8 cellular contexts compared by ENCODE assay signal in genomic region chr19:48390188-48391099, GRCh38. TPM values are rescaled to one million over a fixed set of nuclear protein-coding genes. Genes with fewer than 3 reads are reported as not detected.
DNase-seq lines count a peak whose midpoint lies in the region; ATAC-seq and TF ChIP-seq lines count a peak whose summit lies in the region.

No MANE protein-coding gene starts in this region.

- H3K4me3 ChIP-seq in H7 (ENCODE audit: insufficient read depth, low read depth, low read length) (peak overlapping the region; percentile 96), esophagus muscularis mucosa (peak overlapping the region; percentile 70 to 99 (median 90)), subcutaneous abdominal adipose tissue (ENCODE audit: low read depth in 1 of 5, low read length in 5 of 5) (peak overlapping the region; percentile 90 to 96 (median 93))

- peaks cover 26% of the 10 kb centered on the region for H3K36me3 ChIP-seq in H7 (replicated peaks; ENCODE audit: control insufficient read depth, insufficient read depth, low read length)
- peaks cover 33 to 42% (median 40%) of the 10 kb centered on the region in 4 donors for H3K36me3 ChIP-seq in esophagus muscularis mucosa
- H3K36me3 ChIP-seq in subcutaneous abdominal adipose tissue (ENCODE audit: control insufficient read depth in 5 of 5, insufficient read depth in 5 of 5, low read length in 5 of 5) = peaks cover 6 to 36% (median 34%) of the 10 kb centered on the region in 5 donors

- H3K9ac ChIP-seq in subcutaneous abdominal adipose tissue (ENCODE audit: low read length in 5 of 5) = peak overlapping the region; percentile 93 to 100 (median 99)

- ATAC-seq in CD4-positive, alpha-beta T cell (ENCODE audit: poor library complexity) = peak; percentile 67

- CTCF ChIA-PET in CD4-positive, alpha-beta T cell (lab: Charles Lee) = interaction anchor here (0.6 to 2.2 kb wide), 12 partner anchors 11 to 116 kb away, joined by 3 to 27 read pairs (median 6); partner anchors contain the start of genes EMP3, SYNGR4 and TMEM143

- TF ChIP-seq CTCF in CD4-positive, alpha-beta T cell (IDR thresholded peaks at IDR 0.05) = peak; percentile 58
- peak; percentile 69 to 84 (median 82) for TF ChIP-seq CTCF in esophagus muscularis mucosa (IDR thresholded peaks at IDR 0.05)

- peaks cover 22% of the 10 kb centered on the region for H3K27me3 ChIP-seq in CD4-positive, alpha-beta T cell (ENCODE audit: control insufficient read depth, insufficient read depth, low read length)
- H3K27me3 ChIP-seq in H7 (ENCODE audit: control insufficient read depth, insufficient read depth, low read length) (peaks cover 26% of the 10 kb centered on the region), esophagus muscularis mucosa (peaks cover 4 to 37% (median 28%) of the 10 kb centered on the region in 4 donors), subcutaneous abdominal adipose tissue (ENCODE audit: control insufficient read depth in 5 of 5, insufficient read depth in 4 of 5, low read length in 5 of 5) (peaks cover 17 to 29% (median 23%) of the 10 kb centered on the region in 5 donors)

- H3K27ac Mint-ChIP-seq in CD4-positive, alpha-beta T cell = peak overlapping the region; percentile 93

- peak overlapping the region; percentile 94 for H3K4me3 Mint-ChIP-seq in CD4-positive, alpha-beta T cell

- H3K9me3 ChIP-seq in CD4-positive, alpha-beta T cell (ENCODE audit: control insufficient read depth, low read length) = no peaks in the 10 kb centered on the region
- no peaks in the 10 kb centered on the region for H3K9me3 ChIP-seq in esophagus muscularis mucosa
- no peaks in the 10 kb centered on the region for H3K9me3 ChIP-seq in subcutaneous abdominal adipose tissue (ENCODE audit: control insufficient read depth in 5 of 5, low read length in 5 of 5)

- peak; percentile 33 to 69 (median 54) for DNase-seq in CD4-positive, alpha-beta T cell
- peak; percentile 92 for DNase-seq in H7
- DNase-seq in NOMO-1 treated with DMSO at 0.1 percent for 48 hours (lab: John Stamatoyannopoulos, UW; ENCODE audit: unreplicated experiment) = peak; percentile 67
- DNase-seq in activated T-helper 1 cell treated with Interleukin-2 at 50 U/mL for 16 hours (ENCODE audit: low read depth) = peak; percentile 37
- DNase-seq in esophagus muscularis mucosa (ENCODE audit: extremely low spot score) = no peak
- peak; percentile 74 for DNase-seq in myocyte (ENCODE audit: low read depth)
- no peak for DNase-seq in NCI-H2029 treated with DMSO at 0.1 percent for 48 hours (lab: John Stamatoyannopoulos, UW)

- H3K36me3 Mint-ChIP-seq in CD4-positive, alpha-beta T cell (ENCODE audit: low read depth) = peaks cover 36% of the 10 kb centered on the region

- H3K9me3 Mint-ChIP-seq in CD4-positive, alpha-beta T cell = no peaks in the 10 kb centered on the region

- TF ChIP-seq POLR2A in esophagus muscularis mucosa (IDR thresholded peaks at IDR 0.05; ENCODE audit: low read depth) = no peak

- WGBS in esophagus muscularis mucosa = 2% methylated on average over 12 of the region's 24 CpGs

- no peak for TF ChIP-seq EP300 in esophagus muscularis mucosa (IDR thresholded peaks at IDR 0.05)

- intact Hi-C loops in CD4-positive, alpha-beta T cell (cut with DNase I, micrococcal nuclease) = loop anchor here (2.0 to 5.0 kb wide), 5 partner anchors 26 to 192 kb away; partner anchors contain the start of genes EMP3 (in 1 of the 2), GRWD1 (in 1 of the 2) and SYNGR4 (in 1 of the 2)
- intact Hi-C loops in esophagus muscularis mucosa (cut with DNase I) = loop anchor here (2.0 kb wide), 1 partner anchor 72 kb away; no protein-coding TSS in a partner anchor

- peaks cover 28% of the 10 kb centered on the region for H3K4me1 Mint-ChIP-seq in CD4-positive, alpha-beta T cell (ENCODE audit: low read depth)

- peaks cover 22% of the 10 kb centered on the region for H3K27me3 Mint-ChIP-seq in CD4-positive, alpha-beta T cell

- H3K4me1 ChIP-seq in esophagus muscularis mucosa (peaks cover 20 to 49% (median 38%) of the 10 kb centered on the region in 4 donors), subcutaneous abdominal adipose tissue (ENCODE audit: control insufficient read depth in 5 of 5, insufficient read depth in 5 of 5, low read length in 5 of 5) (peaks cover 2 to 26% (median 17%) of the 10 kb centered on the region in 5 donors)

- POLR2A ChIA-PET in CD4-positive, alpha-beta T cell (lab: Charles Lee) = interaction anchor here (1.0 to 2.1 kb wide), 9 partner anchors 8 to 135 kb away, joined by 3 to 31 read pairs (median 3); partner anchors contain the start of genes SYNGR4 and TMEM143

- peak overlapping the region; percentile 71 for H3K27ac ChIP-seq in CD4-positive, alpha-beta T cell (ENCODE audit: low read depth, low read length)
- H3K27ac ChIP-seq in esophagus muscularis mucosa (replicated peaks in 1 of 4) = peak overlapping the region; percentile 90 to 93 (median 92)
- H3K27ac ChIP-seq in subcutaneous abdominal adipose tissue (ENCODE audit: low read depth, low read length) = peak overlapping the region; percentile 90

RNA-seq across cellular contexts. Expression of gene KDELR1, which starts 0.9 kb away (rescaled TPM):
- 10 to 100 TPM; 32.2 to 39.6 TPM for total RNA-seq in CD4-positive, alpha-beta T cell
- total RNA-seq in H7 (2014; rRNA removed; shearing (Covaris generic)) = 110 and 111 TPM in 2 replicates
- total RNA-seq in esophagus muscularis mucosa = 100 to 1,000 TPM in 1 of 4 donors, 10 to 100 TPM in 3; 55.2 to 105 (median 77.6) TPM
- 111 and 121 TPM in 2 replicates for total RNA-seq in myocyte
- 270 TPM for polyA plus RNA-seq in myocyte (2012)

RNA-seq across cellular contexts. Expression of gene GRIN2D, which starts 3.0 kb away (rescaled TPM):
- under 1 TPM in 1 of 2 experiments, not detected in 1; 0.06 TPM for total RNA-seq in CD4-positive, alpha-beta T cell
- 4.4 and 4.8 TPM in 2 replicates for total RNA-seq in H7 (2014; rRNA removed; shearing (Covaris generic))
- total RNA-seq in esophagus muscularis mucosa = under 1 TPM; 0.19 to 0.42 (median 0.37) TPM
- 0.03 TPM in 1 of 2 replicates, not detected in the other for total RNA-seq in myocyte
- 0.05 TPM for polyA plus RNA-seq in myocyte (2012)

RNA-seq across cellular contexts. Expression of gene SYNGR4, which starts 26.3 kb away (rescaled TPM):
- total RNA-seq in CD4-positive, alpha-beta T cell = not detected
- not detected in 2 replicates for total RNA-seq in H7 (2014; rRNA removed; shearing (Covaris generic))
- total RNA-seq in esophagus muscularis mucosa (not detected), myocyte (not detected in 2 replicates)
- not detected for polyA plus RNA-seq in myocyte (2012)

RNA-seq across cellular contexts. Expression of gene TMEM143, which starts 26.7 kb away (rescaled TPM):
- 10 to 100 TPM in 1 of 2 experiments, 1 to 10 TPM in 1; 9.4 to 11.0 TPM for total RNA-seq in CD4-positive, alpha-beta T cell
- total RNA-seq in H7 (2014; rRNA removed; shearing (Covaris generic)) = 11.5 and 17.4 TPM in 2 replicates
- 1 to 10 TPM; 4.8 to 8.3 (median 7.1) TPM for total RNA-seq in esophagus muscularis mucosa
- 10.1 and 10.4 TPM in 2 replicates for total RNA-seq in myocyte
- 12.3 TPM for polyA plus RNA-seq in myocyte (2012)

RNA-seq across cellular contexts. Expression of gene GRWD1, which starts 55.3 kb away (rescaled TPM):
- 10 to 100 TPM; 21.4 to 21.7 TPM for total RNA-seq in CD4-positive, alpha-beta T cell
- 80.6 and 97.8 TPM in 2 replicates for total RNA-seq in H7 (2014; rRNA removed; shearing (Covaris generic))
- total RNA-seq in esophagus muscularis mucosa = 10 to 100 TPM; 19.5 to 42.9 (median 31.7) TPM
- total RNA-seq in myocyte = 43.4 and 44.1 TPM in 2 replicates
- polyA plus RNA-seq in myocyte (2012) = 24.8 TPM

Comparison
In these comparisons a context has a peak if more than half of its experiments do, and no peak if none do; other contexts are left out.
1. DNase-seq: peak in CD4-positive, alpha-beta T cell (10 of 10), H7 (single experiment), NOMO-1 treated with DMSO at 0.1 percent for 48 hours (single experiment), activated T-helper 1 cell treated with Interleukin-2 at 50 U/mL for 16 hours (single experiment) and myocyte (single experiment); none in esophagus muscularis mucosa (single experiment) and NCI-H2029 treated with DMSO at 0.1 percent for 48 hours (single experiment).
2. Peak in every context shown above with its lines, with median percentiles within 50 percentile points of each other: H3K27ac ChIP-seq and H3K4me3 ChIP-seq.